In genomic region chr12:52331039-52331438, GRCh38 we compare ENCODE assay signal across 36 cellular contexts. TPM values are rescaled to one million over a fixed set of nuclear protein-coding genes. Genes with fewer than 3 reads are reported as not detected.
"Had no signal": no experiment of that assay in that cellular context is flagged by ENCODE, and none has a peak within 500 bp of the region (broad histone marks: within the 10 kb centered on the region; RNA-seq: fewer than 3 reads in every experiment).

No MANE protein-coding gene starts in this region.

- H3K27ac ChIP-seq: brain microvascular endothelial cell, esophagus muscularis mucosa, foreskin keratinocyte, gastrocnemius medialis, heart left ventricle, WERI-Rb-1 had no signal

- FAIRE-seq: astrocyte, colon had no signal

- H3K27me3 ChIP-seq: brain microvascular endothelial cell, esophagus muscularis mucosa, foreskin keratinocyte had no signal

- H3K4me3 ChIP-seq: esophagus muscularis mucosa, gastrocnemius medialis, heart left ventricle had no signal

- DNase-seq: activated B cell treated with CpG ODN at 0.5 μM for 24 hours; activated CD4-positive, alpha-beta memory T cell treated with anti-CD3 and anti-CD28 coated beads for 36 hours; activated CD4-positive, alpha-beta T cell treated with anti-CD3 and anti-CD28 coated beads for 36 hours; activated CD4-positive, alpha-beta T cell treated with anti-CD3 and anti-CD28 coated beads, Interleukin-2, amount 10 ng/mL, durations not matched to agents 24 days and 14 days; activated CD8-positive, alpha-beta memory T cell treated with anti-CD3 and anti-CD28 coated beads, Interleukin-2, amount 10 ng/mL, durations not matched to agents 7 days and 5 days; activated CD8-positive, alpha-beta memory T cell treated with anti-CD3 and anti-CD28 coated beads, Interleukin-2, amount 50 U/mL, for 4 hours; activated CD8-positive, alpha-beta T cell treated with anti-CD3 and anti-CD28 coated beads, Interleukin-2, amount 10 ng/mL, durations not matched to agents 7 days and 5 days; activated gamma-delta T cell treated with Interleukin-2 at 50 U/mL for 16 hours; activated naive CD4-positive, alpha-beta T cell treated with anti-CD3 and anti-CD28 coated beads, Interleukin-2, amount 50 U/mL, for 16 hours; activated naive CD4-positive, alpha-beta T cell treated with Interleukin-2 at 50 U/mL for 16 hours; activated T-cell treated with anti-CD3 and anti-CD28 coated beads, Interleukin-2, amount 50 U/mL, for 1 hour; activated T-cell treated with anti-CD3 and anti-CD28 coated beads, Interleukin-2, amount 50 U/mL, for 48 hours; amniotic stem cell; anterior cingulate cortex; brain microvascular endothelial cell; caudate nucleus; cortex of kidney; dermis blood vessel endothelial cell; effector CD4-positive, alpha-beta T cell; effector memory CD8-positive, alpha-beta T cell; erythroblast; foreskin keratinocyte; gastrocnemius medialis; glutamatergic neuron; heart left ventricle; T-helper 1 cell; T-helper 17 cell; T1000; WERI-Rb-1 had no signal

- H3K4me1 ChIP-seq: foreskin keratinocyte, gastrocnemius medialis, heart left ventricle had no signal

- H3K36me3 ChIP-seq: brain microvascular endothelial cell, esophagus muscularis mucosa, gastrocnemius medialis, heart left ventricle, WERI-Rb-1 had no signal

RNA-seq across cellular contexts. Expression of gene KRT83, which starts 9.8 kb away (rescaled TPM):
- total RNA-seq: activated B cell treated with CpG ODN at 0.5 μM for 24 hours; activated CD4-positive, alpha-beta memory T cell treated with anti-CD3 and anti-CD28 coated beads for 36 hours; activated CD4-positive, alpha-beta T cell treated with anti-CD3 and anti-CD28 coated beads for 36 hours; activated CD4-positive, alpha-beta T cell treated with anti-CD3 and anti-CD28 coated beads, Interleukin-2, amount 10 ng/mL, durations not matched to agents 24 days and 14 days; activated CD8-positive, alpha-beta memory T cell treated with anti-CD3 and anti-CD28 coated beads for 36 hours; activated CD8-positive, alpha-beta memory T cell treated with anti-CD3 and anti-CD28 coated beads, Interleukin-2, amount 10 ng/mL, durations not matched to agents 7 days and 5 days; activated CD8-positive, alpha-beta T cell treated with anti-CD3 and anti-CD28 coated beads, Interleukin-2, amount 10 ng/mL, durations not matched to agents 7 days and 5 days; activated T-helper 1 cell treated with anti-CD3 and anti-CD28 coated beads, Interleukin-12 subunit alpha, Interleukin-12 subunit beta, Interleukin-2, Interleukin-4 antibody, amounts not matched to agents 30 ng/mL and 10 ng/mL and 1 ng/mL, durations not matched to agents 14 hours and 24 hours and 36 hours; activated T-helper 2 cell treated with anti-CD3 and anti-CD28 coated beads, Interferon-gamma antibody, Interleukin-2, Interleukin-4, amounts not matched to agents 10 μg/mL and 5 μg/mL and 100 μg/mL, durations not matched to agents 14 hours and 24 hours and 36 hours; astrocyte; chondrocyte; dermis blood vessel endothelial cell; esophagus muscularis mucosa; foreskin keratinocyte; heart left ventricle; T-helper 17 cell had no signal

RNA-seq across cellular contexts. Expression of gene KRT85, which starts 36.2 kb away (rescaled TPM):
- total RNA-seq: activated B cell treated with CpG ODN at 0.5 μM for 24 hours; activated CD4-positive, alpha-beta memory T cell treated with anti-CD3 and anti-CD28 coated beads for 36 hours; activated CD4-positive, alpha-beta T cell treated with anti-CD3 and anti-CD28 coated beads for 36 hours; activated CD4-positive, alpha-beta T cell treated with anti-CD3 and anti-CD28 coated beads, Interleukin-2, amount 10 ng/mL, durations not matched to agents 24 days and 14 days; activated CD8-positive, alpha-beta memory T cell treated with anti-CD3 and anti-CD28 coated beads for 36 hours; activated CD8-positive, alpha-beta memory T cell treated with anti-CD3 and anti-CD28 coated beads, Interleukin-2, amount 10 ng/mL, durations not matched to agents 7 days and 5 days; activated CD8-positive, alpha-beta T cell treated with anti-CD3 and anti-CD28 coated beads, Interleukin-2, amount 10 ng/mL, durations not matched to agents 7 days and 5 days; activated T-helper 1 cell treated with anti-CD3 and anti-CD28 coated beads, Interleukin-12 subunit alpha, Interleukin-12 subunit beta, Interleukin-2, Interleukin-4 antibody, amounts not matched to agents 30 ng/mL and 10 ng/mL and 1 ng/mL, durations not matched to agents 14 hours and 24 hours and 36 hours; activated T-helper 2 cell treated with anti-CD3 and anti-CD28 coated beads, Interferon-gamma antibody, Interleukin-2, Interleukin-4, amounts not matched to agents 10 μg/mL and 5 μg/mL and 100 μg/mL, durations not matched to agents 14 hours and 24 hours and 36 hours; astrocyte; chondrocyte; dermis blood vessel endothelial cell; esophagus muscularis mucosa; foreskin keratinocyte; gastrocnemius medialis; heart left ventricle; T-helper 17 cell had no signal

RNA-seq across cellular contexts. Expression of gene KRT81, which starts 39.7 kb away (rescaled TPM):
- total RNA-seq: activated B cell treated with CpG ODN at 0.5 μM for 24 hours; activated CD4-positive, alpha-beta memory T cell treated with anti-CD3 and anti-CD28 coated beads for 36 hours; activated CD4-positive, alpha-beta T cell treated with anti-CD3 and anti-CD28 coated beads for 36 hours; activated CD4-positive, alpha-beta T cell treated with anti-CD3 and anti-CD28 coated beads, Interleukin-2, amount 10 ng/mL, durations not matched to agents 24 days and 14 days; activated CD8-positive, alpha-beta memory T cell treated with anti-CD3 and anti-CD28 coated beads for 36 hours; activated T-helper 1 cell treated with anti-CD3 and anti-CD28 coated beads, Interleukin-12 subunit alpha, Interleukin-12 subunit beta, Interleukin-2, Interleukin-4 antibody, amounts not matched to agents 30 ng/mL and 10 ng/mL and 1 ng/mL, durations not matched to agents 14 hours and 24 hours and 36 hours; activated T-helper 2 cell treated with anti-CD3 and anti-CD28 coated beads, Interferon-gamma antibody, Interleukin-2, Interleukin-4, amounts not matched to agents 10 μg/mL and 5 μg/mL and 100 μg/mL, durations not matched to agents 14 hours and 24 hours and 36 hours; dermis blood vessel endothelial cell; foreskin keratinocyte; gastrocnemius medialis; heart left ventricle; T-helper 17 cell had no signal

RNA-seq across cellular contexts. Expression of gene KRT84, which starts 54.4 kb away (rescaled TPM):
- total RNA-seq: activated B cell treated with CpG ODN at 0.5 μM for 24 hours; activated CD4-positive, alpha-beta memory T cell treated with anti-CD3 and anti-CD28 coated beads for 36 hours; activated CD4-positive, alpha-beta T cell treated with anti-CD3 and anti-CD28 coated beads for 36 hours; activated CD4-positive, alpha-beta T cell treated with anti-CD3 and anti-CD28 coated beads, Interleukin-2, amount 10 ng/mL, durations not matched to agents 24 days and 14 days; activated CD8-positive, alpha-beta memory T cell treated with anti-CD3 and anti-CD28 coated beads for 36 hours; activated CD8-positive, alpha-beta memory T cell treated with anti-CD3 and anti-CD28 coated beads, Interleukin-2, amount 10 ng/mL, durations not matched to agents 7 days and 5 days; activated CD8-positive, alpha-beta T cell treated with anti-CD3 and anti-CD28 coated beads, Interleukin-2, amount 10 ng/mL, durations not matched to agents 7 days and 5 days; activated T-helper 1 cell treated with anti-CD3 and anti-CD28 coated beads, Interleukin-12 subunit alpha, Interleukin-12 subunit beta, Interleukin-2, Interleukin-4 antibody, amounts not matched to agents 30 ng/mL and 10 ng/mL and 1 ng/mL, durations not matched to agents 14 hours and 24 hours and 36 hours; activated T-helper 2 cell treated with anti-CD3 and anti-CD28 coated beads, Interferon-gamma antibody, Interleukin-2, Interleukin-4, amounts not matched to agents 10 μg/mL and 5 μg/mL and 100 μg/mL, durations not matched to agents 14 hours and 24 hours and 36 hours; astrocyte; chondrocyte; dermis blood vessel endothelial cell; esophagus muscularis mucosa; foreskin keratinocyte; gastrocnemius medialis; heart left ventricle; T-helper 17 cell had no signal

RNA-seq across cellular contexts. Expression of gene KRT86, which starts 56.6 kb away (rescaled TPM):
- total RNA-seq: activated B cell treated with CpG ODN at 0.5 μM for 24 hours; activated CD4-positive, alpha-beta T cell treated with anti-CD3 and anti-CD28 coated beads for 36 hours; activated CD8-positive, alpha-beta memory T cell treated with anti-CD3 and anti-CD28 coated beads for 36 hours; dermis blood vessel endothelial cell; heart left ventricle had no signal
